9 cellular contexts compared by ENCODE assay signal in the genomic region with DNA sequence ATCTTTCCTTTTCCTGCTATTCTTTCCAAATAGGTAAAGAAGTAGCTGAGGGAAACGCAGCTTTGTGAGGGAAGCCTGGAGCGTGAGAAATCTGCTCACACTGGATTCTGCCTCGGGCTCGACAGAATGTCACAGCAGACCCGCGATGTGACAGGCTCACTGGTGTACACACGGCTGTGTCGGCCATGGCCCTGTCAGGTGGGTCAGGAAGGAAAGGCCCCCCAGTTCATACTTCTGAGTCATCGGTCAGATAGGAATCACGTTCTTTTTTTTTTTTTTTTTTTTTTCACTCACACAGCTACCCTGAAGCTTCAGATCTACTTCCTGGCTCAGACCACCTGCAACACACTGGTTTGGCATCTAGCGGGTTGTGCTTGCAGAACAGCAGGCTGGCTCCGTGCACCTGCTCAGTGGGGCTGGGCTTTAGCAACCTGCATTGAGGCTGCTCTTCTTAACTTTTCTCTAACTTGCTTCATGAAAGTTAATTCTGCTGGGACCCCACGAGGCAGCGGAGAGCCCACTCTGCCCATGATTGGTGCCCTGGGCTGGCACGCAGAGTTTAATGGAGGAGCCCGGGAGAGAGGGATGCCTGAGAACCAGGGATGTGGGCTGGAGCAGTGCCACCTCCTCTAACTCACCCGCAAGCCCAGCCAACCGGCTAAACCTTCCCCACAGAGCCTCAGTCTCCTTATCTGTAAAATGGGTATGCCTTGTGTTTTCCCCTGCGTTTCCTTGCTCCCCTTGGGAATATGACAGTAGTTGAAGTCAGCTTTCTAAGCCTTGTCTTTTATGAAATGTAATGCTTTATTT.
DNase-seq lines count a peak whose midpoint lies in the region; ATAC-seq and TF ChIP-seq lines count a peak whose summit lies in the region.
"Had no signal": no experiment of that assay in that cellular context is flagged by ENCODE, and none has a peak within 500 bp of the region (broad histone marks: within the 10 kb centered on the region; RNA-seq: fewer than 3 reads in every experiment).

No MANE protein-coding gene starts in this region.

- no peak overlapping the region for H2AFZ ChIP-seq in OCI-LY1 (ENCODE audit: low read length)

- H3K4me3 Mint-ChIP-seq in activated naive CD4-positive, alpha-beta T cell treated with anti-CD3 and anti-CD28 coated beads, Interleukin-2, amount 50 U/mL, for 24 hours, result peak overlapping the region; percentile 82

- no peaks in the 10 kb centered on the region for H4K20me1 ChIP-seq in OCI-LY1 (ENCODE audit: insufficient read depth, low read length)

- H3K36me3 ChIP-seq in OCI-LY1 (ENCODE audit: insufficient read depth, low read length), result no peaks in the 10 kb centered on the region
- H3K36me3 ChIP-seq: tibial artery had no signal

- H3K79me2 ChIP-seq in OCI-LY1 (ENCODE audit: insufficient read depth, low read length), result no peaks in the 10 kb centered on the region

- H3K27me3 Mint-ChIP-seq in activated naive CD4-positive, alpha-beta T cell treated with anti-CD3 and anti-CD28 coated beads, Interleukin-2, amount 50 U/mL, for 24 hours, result no peaks in the 10 kb centered on the region

- no peaks in the 10 kb centered on the region for H3K9me3 Mint-ChIP-seq in activated naive CD4-positive, alpha-beta T cell treated with anti-CD3 and anti-CD28 coated beads, Interleukin-2, amount 50 U/mL, for 24 hours

- peak overlapping the region; percentile 48 for H3K4me3 ChIP-seq in GM12865 (ENCODE audit: low read depth, low read length)
- peak overlapping the region; percentile 52 for H3K4me3 ChIP-seq in OCI-LY1 (ENCODE audit: low read depth, low read length, poor library complexity, severe bottlenecking)
- H3K4me3 ChIP-seq: tibial artery had no signal

- H3K9ac ChIP-seq in OCI-LY1 (ENCODE audit: low read length), result peak overlapping the region; percentile 83

- H3K27ac Mint-ChIP-seq in activated naive CD4-positive, alpha-beta T cell treated with anti-CD3 and anti-CD28 coated beads, Interleukin-2, amount 50 U/mL, for 24 hours, result peak overlapping the region; percentile 96

- no peak for TF ChIP-seq CTCF in GM12865 (IDR thresholded peaks at IDR 0.05; ENCODE audit: insufficient read depth, low read depth, low read length, missing control alignments)
- TF ChIP-seq CTCF in OCI-LY1 (IDR thresholded peaks at IDR 0.05; ENCODE audit: low read length), result no peak

- H3K9me3 ChIP-seq in OCI-LY1 (ENCODE audit: low read length), result no peaks in the 10 kb centered on the region
- H3K9me3 ChIP-seq: tibial artery had no signal

- H3K4me2 ChIP-seq in OCI-LY1 (ENCODE audit: low read length), result peak overlapping the region; percentile 82

- ATAC-seq in HG02588 (IDR thresholded peaks at IDR 0.05; ENCODE audit: unreplicated experiment), result no peak

- peaks cover 83% of the 10 kb centered on the region for H3K4me1 ChIP-seq in OCI-LY1 (ENCODE audit: insufficient read depth, low read length, severe bottlenecking)

- peaks cover 76% of the 10 kb centered on the region for H3K4me1 Mint-ChIP-seq in activated naive CD4-positive, alpha-beta T cell treated with anti-CD3 and anti-CD28 coated beads, Interleukin-2, amount 50 U/mL, for 24 hours

- peak overlapping the region; percentile 99 for H3K27ac ChIP-seq in OCI-LY1 (ENCODE audit: low read depth, low read length, poor library complexity, severe bottlenecking)
- H3K27ac ChIP-seq: tibial artery had no signal

- DNase-seq in GM12865 (ENCODE audit: low read depth) (peak; percentile 73), SW 1271 (lab: John Stamatoyannopoulos, UW) (no peak), hypothalamus (lab: John Stamatoyannopoulos, UW) (no peak), UCSD-AML1 (lab: John Stamatoyannopoulos, UW; ENCODE audit: unreplicated experiment) (no peak)
- peak; percentile 50 to 54 for DNase-seq in stimulated activated CD4-positive, alpha-beta T cell treated with anti-CD3 and anti-CD28 coated beads, Interleukin-2, amount 100 ng/mL, for 24 hours

- H3K27me3 ChIP-seq in OCI-LY1 (ENCODE audit: insufficient read depth, low read length), result no peaks in the 10 kb centered on the region

- no peaks in the 10 kb centered on the region for H3K36me3 Mint-ChIP-seq in activated naive CD4-positive, alpha-beta T cell treated with anti-CD3 and anti-CD28 coated beads, Interleukin-2, amount 50 U/mL, for 24 hours

- peaks cover 13% of the 10 kb centered on the region for H3F3A ChIP-seq in OCI-LY1 (ENCODE audit: insufficient read depth, low read length)

- H3K9me2 ChIP-seq in OCI-LY1 (ENCODE audit: low read depth, low read length), result no peaks in the 10 kb centered on the region

Comparison
In these comparisons a context has a peak if more than half of its experiments do, and no peak if none do; other contexts are left out.
1. DNase-seq: peak in GM12865 (single experiment) and stimulated activated CD4-positive, alpha-beta T cell treated with anti-CD3 and anti-CD28 coated beads, Interleukin-2, amount 100 ng/mL, for 24 hours (2 of 2); none in SW 1271 (0 of 2), hypothalamus (0 of 51) and UCSD-AML1 (single experiment).